ENCODE assay signal across 10 cellular contexts in genomic region chr7:128403676-128404075, GRCh38. TPM values are rescaled to one million over a fixed set of nuclear protein-coding genes. Genes with fewer than 3 reads are reported as not detected.
DNase-seq lines count a peak whose midpoint lies in the region; ATAC-seq and TF ChIP-seq lines count a peak whose summit lies in the region.
"Had no signal": no experiment of that assay in that cellular context is flagged by ENCODE, and none has a peak within 500 bp of the region (broad histone marks: within the 10 kb centered on the region; RNA-seq: fewer than 3 reads in every experiment).

No MANE protein-coding gene starts in this region.

- no peak for ATAC-seq in foreskin keratinocyte

- DNase-seq in T-helper 2 cell treated with Interferon-gamma antibody and Interleukin-4, amounts not matched to agents 5 μg/mL and 100 μg/mL, for 36 hours (ENCODE audit: low spot score) = no peak
- no peak for DNase-seq in T-helper 2 cell
- no peak for DNase-seq in OCI-LY7 (ENCODE audit: low spot score)
- DNase-seq in chondrocyte (ENCODE audit: low spot score) = peak; percentile 51
- DNase-seq in NK-92 (lab: John Stamatoyannopoulos, UW; ENCODE audit: unreplicated experiment) = no peak
- no peak for DNase-seq in foreskin keratinocyte
- no peak for DNase-seq in NCI-H524 (lab: John Stamatoyannopoulos, UW)
- DNase-seq: esophagus squamous epithelium, NCI-H1048 had no signal

- H3K4me1 Mint-ChIP-seq in T-helper 2 cell treated with Interferon-gamma antibody and Interleukin-4, amounts not matched to agents 5 μg/mL and 100 μg/mL, for 36 hours (ENCODE audit: low read depth) = peaks cover 30% of the 10 kb centered on the region
- peaks cover 36% of the 10 kb centered on the region for H3K4me1 Mint-ChIP-seq in chondrocyte (ENCODE audit: low read depth)

- H3K27ac ChIP-seq in OCI-LY7 (ENCODE audit: low read depth, low read length, poor library complexity, severe bottlenecking) (no peak overlapping the region), foreskin keratinocyte (no peak overlapping the region)

- no peak overlapping the region for H3K27ac Mint-ChIP-seq in T-helper 2 cell treated with Interferon-gamma antibody and Interleukin-4, amounts not matched to agents 5 μg/mL and 100 μg/mL, for 36 hours
- H3K27ac Mint-ChIP-seq in chondrocyte (ENCODE audit: unreplicated experiment) = no peak overlapping the region

- peaks cover 26% of the 10 kb centered on the region for H3K36me3 Mint-ChIP-seq in T-helper 2 cell treated with Interferon-gamma antibody and Interleukin-4, amounts not matched to agents 5 μg/mL and 100 μg/mL, for 36 hours (ENCODE audit: low read depth)
- H3K36me3 Mint-ChIP-seq in chondrocyte (ENCODE audit: low read depth) = peaks cover 14% of the 10 kb centered on the region

- POLR2A ChIA-PET in OCI-LY7 (lab: Charles Lee) = interaction anchor here (0.6 to 2.3 kb wide), 4 partner anchors 12 to 24 kb away, joined by 3 to 7 read pairs (median 4); no protein-coding TSS in a partner anchor

- H3K9me3 ChIP-seq in OCI-LY7 (ENCODE audit: low read length) (no peaks in the 10 kb centered on the region), skeletal muscle satellite cell (replicated peaks; ENCODE audit: low read length) (no peaks in the 10 kb centered on the region)
- H3K9me3 ChIP-seq: esophagus squamous epithelium had no signal

- no peak for TF ChIP-seq CTCF in OCI-LY7 (conservative IDR thresholded peaks at IDR 0.05; ENCODE audit: low read length)
- no peak for TF ChIP-seq CTCF in chondrocyte (IDR thresholded peaks at IDR 0.05)
- TF ChIP-seq CTCF in foreskin keratinocyte (conservative IDR thresholded peaks at IDR 0.05) = no peak

- no peaks in the 10 kb centered on the region for H3K9me3 Mint-ChIP-seq in T-helper 2 cell treated with Interferon-gamma antibody and Interleukin-4, amounts not matched to agents 5 μg/mL and 100 μg/mL, for 36 hours
- no peaks in the 10 kb centered on the region for H3K9me3 Mint-ChIP-seq in chondrocyte (ENCODE audit: low read depth)

- H3K9ac ChIP-seq in skeletal muscle satellite cell (ENCODE audit: low read depth, low read length) = no peak overlapping the region

- H3K27me3 ChIP-seq in skeletal muscle satellite cell (ENCODE audit: control insufficient read depth, insufficient read depth, low read length) = no peaks in the 10 kb centered on the region
- no peaks in the 10 kb centered on the region for H3K27me3 ChIP-seq in foreskin keratinocyte
- H3K27me3 ChIP-seq: esophagus squamous epithelium had no signal

- CTCF ChIA-PET in OCI-LY7 (lab: Charles Lee; ENCODE audit: unreplicated experiment) = no interaction called here

- H3K4me3 ChIP-seq in OCI-LY7 (ENCODE audit: low read depth, low read length, poor library complexity, severe bottlenecking) = peak overlapping the region; percentile 90
- no peak overlapping the region for H3K4me3 ChIP-seq in skeletal muscle satellite cell (ENCODE audit: low read length)

- peaks cover 16% of the 10 kb centered on the region for H3K4me1 ChIP-seq in OCI-LY7 (ENCODE audit: insufficient read depth, low read length, poor library complexity, severe bottlenecking)
- H3K4me1 ChIP-seq in skeletal muscle satellite cell (ENCODE audit: control insufficient read depth, insufficient read depth, low read length) = peaks cover 22% of the 10 kb centered on the region
- no peaks in the 10 kb centered on the region for H3K4me1 ChIP-seq in foreskin keratinocyte

- H3K36me3 ChIP-seq in OCI-LY7 (ENCODE audit: insufficient read depth, low read length) (peaks cover 24% of the 10 kb centered on the region), skeletal muscle satellite cell (ENCODE audit: insufficient read depth, low read length) (peaks cover 36% of the 10 kb centered on the region)

- no peak overlapping the region for H2AFZ ChIP-seq in OCI-LY7 (ENCODE audit: low read length)

- intact Hi-C loops in OCI-LY7 (cut with micrococcal nuclease; ENCODE audit: unreplicated experiment) = loop anchor here (2.0 kb wide), 1 partner anchor 55 kb away; no protein-coding TSS in a partner anchor

- peak overlapping the region; percentile 89 for H3K4me3 Mint-ChIP-seq in T-helper 2 cell treated with Interferon-gamma antibody and Interleukin-4, amounts not matched to agents 5 μg/mL and 100 μg/mL, for 36 hours
- peak overlapping the region; percentile 86 for H3K4me3 Mint-ChIP-seq in chondrocyte (ENCODE audit: unreplicated experiment)

- no TSS peak for BruUV-seq in OCI-LY7 (replicated peaks; lab: Mats Ljungman, UMichigan)

- H4K20me1 ChIP-seq in OCI-LY7 (ENCODE audit: insufficient read depth, low read length) = no peaks in the 10 kb centered on the region

- H3K27me3 Mint-ChIP-seq in T-helper 2 cell treated with Interferon-gamma antibody and Interleukin-4, amounts not matched to agents 5 μg/mL and 100 μg/mL, for 36 hours (ENCODE audit: low read depth) = no peaks in the 10 kb centered on the region
- H3K27me3 Mint-ChIP-seq in chondrocyte (ENCODE audit: low read depth) = no peaks in the 10 kb centered on the region

- H3K4me2 ChIP-seq in OCI-LY7 (ENCODE audit: low read length) = peak overlapping the region; percentile 99
- peak overlapping the region; percentile 98 for H3K4me2 ChIP-seq in skeletal muscle satellite cell (ENCODE audit: low read length)

- peaks cover 10% of the 10 kb centered on the region; the same call in 1 of the 2 replicates for H3K79me2 ChIP-seq in OCI-LY7 (ENCODE audit: insufficient read depth, low read depth, low read length)

- H3K9me2 ChIP-seq in OCI-LY7 (ENCODE audit: insufficient read depth, low read length) = no peaks in the 10 kb centered on the region

RNA-seq across cellular contexts. Expression of gene IMPDH1, which starts 6.1 kb away (rescaled TPM):
- total RNA-seq in OCI-LY7 (2014; rRNA removed; shearing (Covaris generic)) = 23.3 and 26.6 TPM in 2 replicates
- total RNA-seq in OCI-LY7 (2022) (50.5 and 51.3 TPM in 2 replicates), chondrocyte (76.4 to 99.8 TPM (median 96.9 TPM) in 3 replicates), foreskin keratinocyte (80.1 and 91.4 TPM in 2 replicates)
- total RNA-seq in skeletal muscle satellite cell (2012; rRNA removed) = 56.5 and 60.5 TPM in 2 replicates
- 77.6 and 85.0 TPM in 2 replicates for polyA plus RNA-seq in foreskin keratinocyte

RNA-seq across cellular contexts. Expression of gene PRRT4, which starts 42.2 kb away (rescaled TPM):
- total RNA-seq in OCI-LY7 (2014; rRNA removed; shearing (Covaris generic)) = not detected in 2 replicates
- total RNA-seq in OCI-LY7 (2022) (not detected in 2 replicates), chondrocyte (0.42 to 1.4 TPM (median 0.46 TPM) in 3 replicates), foreskin keratinocyte (0.17 and 0.28 TPM in 2 replicates)
- total RNA-seq in skeletal muscle satellite cell (2012; rRNA removed) = under 0.01 and 0.44 TPM in 2 replicates
- polyA plus RNA-seq in foreskin keratinocyte = 0.04 and 0.29 TPM in 2 replicates

RNA-seq across cellular contexts. Expression of gene HILPDA, which starts 52.0 kb away (rescaled TPM):
- 23.7 and 33.9 TPM in 2 replicates for total RNA-seq in OCI-LY7 (2014; rRNA removed; shearing (Covaris generic))
- total RNA-seq in OCI-LY7 (2022) (19.4 and 22.4 TPM in 2 replicates), chondrocyte (11.8 to 15.8 TPM (median 14.7 TPM) in 3 replicates), foreskin keratinocyte (11.8 and 13.5 TPM in 2 replicates)
- total RNA-seq in skeletal muscle satellite cell (2012; rRNA removed) = 16.2 and 32.1 TPM in 2 replicates
- 12.5 and 14.8 TPM in 2 replicates for polyA plus RNA-seq in foreskin keratinocyte

RNA-seq across cellular contexts. Expression of gene RBM28, which starts 60.0 kb away (rescaled TPM):
- 35.6 and 64.6 TPM in 2 replicates for total RNA-seq in OCI-LY7 (2014; rRNA removed; shearing (Covaris generic))
- 70.0 and 70.8 TPM in 2 replicates for total RNA-seq in OCI-LY7 (2022)
- 32.2 to 49.7 TPM (median 35.2 TPM) in 3 replicates for total RNA-seq in chondrocyte
- total RNA-seq in skeletal muscle satellite cell (2012; rRNA removed) = 14.9 and 18.3 TPM in 2 replicates
- 30.8 and 44.4 TPM in 2 replicates for total RNA-seq in foreskin keratinocyte
- polyA plus RNA-seq in foreskin keratinocyte = 21.7 and 25.7 TPM in 2 replicates
